ENCODE assay signal across 20 cellular contexts in genomic region chr4:175273995-175274753, GRCh38.
DNase-seq lines count a peak whose midpoint lies in the region; ATAC-seq, FAIRE-seq and TF ChIP-seq lines count a peak whose summit lies in the region.
"Had no signal": no experiment of that assay in that cellular context is flagged by ENCODE, and none has a peak within 500 bp of the region (broad histone marks: within the 10 kb centered on the region; RNA-seq: fewer than 3 reads in every experiment).

No MANE protein-coding gene starts in this region.

- no peak for ATAC-seq in HG03280 (IDR thresholded peaks at IDR 0.05; ENCODE audit: unreplicated experiment)
- no peak for ATAC-seq in HG02852 (IDR thresholded peaks at IDR 0.05; ENCODE audit: unreplicated experiment)
- ATAC-seq: activated T-cell treated with anti-CD3 and anti-CD28 coated beads, Interleukin-2, amount 50 U/mL, for 4 hours had no signal

- no peaks in the 10 kb centered on the region for H3K36me3 ChIP-seq in bronchial epithelial cell (ENCODE audit: control insufficient read depth, insufficient read depth, low read length)
- H3K36me3 ChIP-seq: esophagus squamous epithelium, Peyer's patch, suprapubic skin had no signal

- H3K4me3 ChIP-seq in bronchial epithelial cell (ENCODE audit: low read depth, low read length) = no peak overlapping the region
- H3K4me3 ChIP-seq: esophagus squamous epithelium, Peyer's patch, skin epidermis, suprapubic skin had no signal

- TF ChIP-seq CTCF in bronchial epithelial cell (IDR thresholded peaks at IDR 0.05; ENCODE audit: insufficient read depth, low read length, severe bottlenecking) = no peak

- no peaks in the 10 kb centered on the region for H3K27me3 ChIP-seq in bronchial epithelial cell (ENCODE audit: control insufficient read depth, insufficient read depth, low read length)
- H3K27me3 ChIP-seq: esophagus squamous epithelium, Peyer's patch, suprapubic skin had no signal

- DNase-seq in ACHN (peak; percentile 31), HS-5 (ENCODE audit: low read depth) (peak; percentile 33), bronchial epithelial cell (ENCODE audit: low read depth) (peak; percentile 18), kidney glomerular epithelial cell (lab: John Stamatoyannopoulos, UW) (peak; percentile 20), COR-L47 (lab: John Stamatoyannopoulos, UW) (no peak), NOMO-1 treated with dmso at 0.1 percent for 144 hours (lab: John Stamatoyannopoulos, UW; ENCODE audit: unreplicated experiment) (no peak)
- DNase-seq: activated CD4-positive, alpha-beta T cell treated with anti-CD3 and anti-CD28 coated beads, Interleukin-2, amount 50 U/mL, for 1 hour; activated T-cell treated with anti-CD3 and anti-CD28 coated beads, Interleukin-2, amount 50 U/mL, for 4 hours; esophagus squamous epithelium; NCI-H1417; NCI-H2171 treated with DMSO at 0.1 percent for 48 hours; NCI-H748 treated with DMSO at 0.1 percent for 48 hours; occipital lobe; Peyer's patch; stimulated activated CD4-positive, alpha-beta T cell treated with anti-CD3 and anti-CD28 coated beads, Interleukin-4, amount 100 ng/mL, for 1 hour had no signal

- in situ Hi-C loops in ACHN (cut with HindIII; ENCODE audit: low pct_ligation_motif_present, low pct_unique_long_range_greater_than_20kb, low sequenced_read_pairs) = no loop called here

- FAIRE-seq in bronchial epithelial cell (lab: Jason Lieb, UNC) = no peak
- FAIRE-seq: TTC549 had no signal

Comparison
In these comparisons a context has a peak if more than half of its experiments do, and no peak if none do; other contexts are left out.
1. DNase-seq: peak in ACHN (single experiment), HS-5 (single experiment), bronchial epithelial cell (single experiment) and kidney glomerular epithelial cell (single experiment); none in COR-L47 (single experiment) and NOMO-1 treated with dmso at 0.1 percent for 144 hours (single experiment).